In genomic region chrX:18102006-18102405, GRCh38 we compare ENCODE assay signal across 15 cellular contexts.
DNase-seq lines count a peak whose midpoint lies in the region; TF ChIP-seq lines count a peak whose summit lies in the region.
"Had no signal": no experiment of that assay in that cellular context is flagged by ENCODE, and none has a peak within 500 bp of the region (broad histone marks: within the 10 kb centered on the region; RNA-seq: fewer than 3 reads in every experiment).

No MANE protein-coding gene starts in this region.

- peak overlapping the region in 2 of 3 experiments; percentile 38 to 52 for H3K4me3 Mint-ChIP-seq in nephron
- H3K4me3 Mint-ChIP-seq in progenitor cell of endocrine pancreas (ENCODE audit: low read depth) = peak overlapping the region; percentile 3
- H3K4me3 Mint-ChIP-seq: B cell; CD4-positive, CD25-positive, alpha-beta regulatory T cell; CD8-positive, alpha-beta T cell; H9; HFFc6 had no signal

- DNase-seq in NCI-H82 (lab: John Stamatoyannopoulos, UW) (peak; percentile 20), NCI-H82 treated with DMSO at 0.1 percent for 48 hours (lab: John Stamatoyannopoulos, UW; ENCODE audit: unreplicated experiment) (no peak), progenitor cell of endocrine pancreas (ENCODE audit: low spot score, unreplicated experiment) (no peak)
- DNase-seq in stimulated activated CD4-positive, alpha-beta T cell treated with anti-CD3 and anti-CD28 coated beads, Interleukin-2, amount 100 ng/mL, for 48 hours = no peak
- no peak for DNase-seq in activated naive CD4-positive, alpha-beta T cell (lab: John Stamatoyannopoulos, UW)
- DNase-seq: Caco-2; CD4-positive, CD25-positive, alpha-beta regulatory T cell; CD8-positive, alpha-beta T cell; DMS153; DND-41; GM23248; H9; HFFc6 had no signal

- no peak overlapping the region for H3K27ac Mint-ChIP-seq in nephron
- no peak overlapping the region for H3K27ac Mint-ChIP-seq in progenitor cell of endocrine pancreas
- H3K27ac Mint-ChIP-seq: B cell; CD4-positive, CD25-positive, alpha-beta regulatory T cell; CD8-positive, alpha-beta T cell; H9; HFFc6 had no signal

- H3K36me3 Mint-ChIP-seq in nephron (ENCODE audit: low read depth) (peaks cover 7% of the 10 kb centered on the region), progenitor cell of endocrine pancreas (ENCODE audit: insufficient read depth) (peaks cover 6% of the 10 kb centered on the region)
- H3K36me3 Mint-ChIP-seq: CD4-positive, CD25-positive, alpha-beta regulatory T cell; CD8-positive, alpha-beta T cell had no signal

- H3K27me3 Mint-ChIP-seq in nephron (ENCODE audit: low read depth) (no peaks in the 10 kb centered on the region), progenitor cell of endocrine pancreas (no peaks in the 10 kb centered on the region)
- H3K27me3 Mint-ChIP-seq: B cell; CD4-positive, CD25-positive, alpha-beta regulatory T cell had no signal

- TF ChIP-seq CTCF in nephron (IDR thresholded peaks at IDR 0.05; ENCODE audit: unreplicated experiment in 3 of 3) (no peak), progenitor cell of endocrine pancreas (IDR thresholded peaks at IDR 0.05; ENCODE audit: unreplicated experiment) (no peak)

- peaks cover 13% of the 10 kb centered on the region for H3K9me3 Mint-ChIP-seq in nephron
- peaks cover 36% of the 10 kb centered on the region for H3K9me3 Mint-ChIP-seq in progenitor cell of endocrine pancreas (ENCODE audit: low read depth)
- H3K9me3 Mint-ChIP-seq: CD8-positive, alpha-beta T cell had no signal

- peaks cover 27% of the 10 kb centered on the region for H3K4me1 Mint-ChIP-seq in nephron
- H3K4me1 Mint-ChIP-seq in progenitor cell of endocrine pancreas (ENCODE audit: low read depth) = peaks cover 11% of the 10 kb centered on the region
- H3K4me1 Mint-ChIP-seq: B cell; CD4-positive, CD25-positive, alpha-beta regulatory T cell had no signal
